Comparison of ENCODE assay signal across 25 cellular contexts in genomic region chr14:95886366-95886765, GRCh38. TPM values are rescaled to one million over a fixed set of nuclear protein-coding genes. Genes with fewer than 3 reads are reported as not detected.
DNase-seq lines count a peak whose midpoint lies in the region; ATAC-seq, FAIRE-seq and TF ChIP-seq lines count a peak whose summit lies in the region.
"Had no signal": no experiment of that assay in that cellular context is flagged by ENCODE, and none has a peak within 500 bp of the region (broad histone marks: within the 10 kb centered on the region; RNA-seq: fewer than 3 reads in every experiment).

No MANE protein-coding gene starts in this region.

- WGBS in trophoblast cell (ENCODE audit: extremely low coverage, insufficient coverage, insufficient read length) = no CpG with 5 or more reads among the region's 6 CpGs
- WGBS in small intestine, 3 donors = 40 to 64% (median 54%) methylated on average over 6 of the region's 6 CpGs

- H3K4ac ChIP-seq in trophoblast cell (ENCODE audit: low read depth, low read length) = no peak overlapping the region

- no peak overlapping the region for H3K14ac ChIP-seq in trophoblast cell (ENCODE audit: low read length)

- no peak for FAIRE-seq in small intestine (lab: Jason Lieb, UNC)
- FAIRE-seq: D721Med, GM12891 had no signal

- no peak overlapping the region for H3K4me2 ChIP-seq in trophoblast cell (ENCODE audit: low read length)

- no peaks in the 10 kb centered on the region for H3K79me1 ChIP-seq in trophoblast cell (ENCODE audit: low read length)

- H2AK5ac ChIP-seq in trophoblast cell (ENCODE audit: low read length) = no peak overlapping the region

- no peaks in the 10 kb centered on the region for H3K79me2 ChIP-seq in trophoblast cell (ENCODE audit: control insufficient read depth, insufficient read depth, low read length, poor library complexity)

- H4K12ac ChIP-seq in trophoblast cell (ENCODE audit: low read depth, low read length) = no peak overlapping the region

- H3K36me3 ChIP-seq in trophoblast cell (ENCODE audit: control insufficient read depth in 1 of 2, insufficient read depth in 2 of 2, low read length in 2 of 2) (no peaks in the 10 kb centered on the region), small intestine (ENCODE audit: control insufficient read depth in 2 of 2, insufficient read depth in 2 of 2, low read length in 2 of 2) (no peaks in the 10 kb centered on the region)
- H3K36me3 ChIP-seq: uterus had no signal

- H4K8ac ChIP-seq in trophoblast cell (ENCODE audit: low read depth, low read length) = no peak overlapping the region

- no peak overlapping the region for H4K91ac ChIP-seq in trophoblast cell (ENCODE audit: low read depth, low read length)

- ATAC-seq in HG02798 (IDR thresholded peaks at IDR 0.05; ENCODE audit: poor library complexity, unreplicated experiment) = no peak
- ATAC-seq: activated T-cell treated with anti-CD3 and anti-CD28 coated beads, Interleukin-2, amount 50 U/mL, for 4 hours; natural killer cell had no signal

- DNase-seq in NCI-H69 (lab: John Stamatoyannopoulos, UW) (peak; percentile 24), caudate nucleus (lab: John Stamatoyannopoulos, UW) (peak in 8 of 61 donors; percentile 8 to 38 (median 20)), trophoblast cell (no peak), erythroblast (lab: John Stamatoyannopoulos, UW) (no peak), small intestine (no peak)
- no peak for DNase-seq in activated CD8-positive, alpha-beta memory T cell treated with anti-CD3 and anti-CD28 coated beads for 24 hours
- DNase-seq: activated CD4-positive, alpha-beta T cell treated with anti-CD3 and anti-CD28 coated beads, Interleukin-2, amount 10 ng/mL, durations not matched to agents 24 days and 14 days; activated gamma-delta T cell treated with Interleukin-2 at 50 U/mL for 16 hours; activated T-cell treated with anti-CD3 and anti-CD28 coated beads, Interleukin-2, amount 50 U/mL, for 4 hours; CD4-positive, CD25-positive, alpha-beta regulatory T cell; glutamatergic neuron; GOT3; islet precursor cell; natural killer cell; NCI-H1930; NCI-H226; NCI-H748 treated with DMSO at 0.1 percent for 48 hours; T-helper 2 cell; uterus had no signal

- H3K9me3 ChIP-seq in trophoblast cell (ENCODE audit: insufficient read depth, low read depth, low read length) = no peaks in the 10 kb centered on the region
- H3K9me3 ChIP-seq in small intestine (ENCODE audit: control insufficient read depth, low read depth) = no peaks in the 10 kb centered on the region
- H3K9me3 ChIP-seq: uterus had no signal

- no peak overlapping the region for H3K18ac ChIP-seq in trophoblast cell (ENCODE audit: low read length)

- H2BK120ac ChIP-seq in trophoblast cell (ENCODE audit: insufficient read depth, low read length, poor library complexity) = no peak overlapping the region

- H2BK5ac ChIP-seq in trophoblast cell (ENCODE audit: low read depth, low read length, poor library complexity) = no peak overlapping the region

- H3K4me1 ChIP-seq in trophoblast cell (ENCODE audit: control insufficient read depth in 1 of 2, insufficient read depth in 2 of 2, low read length in 2 of 2) (no peaks in the 10 kb centered on the region), small intestine (ENCODE audit: control insufficient read depth in 2 of 2, insufficient read depth in 1 of 2, low read depth in 1 of 2, low read length in 1 of 2) (no peaks in the 10 kb centered on the region)
- H3K4me1 ChIP-seq: uterus had no signal

- no peak overlapping the region for H3K23ac ChIP-seq in trophoblast cell (ENCODE audit: low read length)

- no peak for TF ChIP-seq CTCF in C4-2B (conservative IDR thresholded peaks at IDR 0.05)

- H3K9ac ChIP-seq in trophoblast cell (ENCODE audit: low read length) = no peak overlapping the region

- H2AFZ ChIP-seq in trophoblast cell (ENCODE audit: insufficient read depth, low read length, poor library complexity) = no peak overlapping the region

- no peak for TF ChIP-seq POLR2A in erythroblast (IDR thresholded peaks at IDR 0.05; ENCODE audit: low read length)

- H2BK12ac ChIP-seq in trophoblast cell (ENCODE audit: low read length) = no peak overlapping the region

- H3K27ac ChIP-seq in C4-2B (peak overlapping the region; percentile 78), caudate nucleus (ENCODE audit: low read depth, low read length) (peak overlapping the region; percentile 9), trophoblast cell (ENCODE audit: low read depth, low read length) (no peak overlapping the region), small intestine (ENCODE audit: low read depth in 1 of 2, low read length in 1 of 2) (no peak overlapping the region)
- H3K27ac ChIP-seq: uterus had no signal

- H3K4me3 ChIP-seq in trophoblast cell (ENCODE audit: low read depth, low read length) (peak overlapping the region; percentile 22), small intestine (ENCODE audit: low read depth in 1 of 2, low read length in 2 of 2) (no peak overlapping the region)
- H3K4me3 ChIP-seq: uterus had no signal

- no peaks in the 10 kb centered on the region for H3K27me3 ChIP-seq in trophoblast cell (ENCODE audit: insufficient read depth, low read length)
- no peaks in the 10 kb centered on the region for H3K27me3 ChIP-seq in small intestine (ENCODE audit: control insufficient read depth in 2 of 2, insufficient read depth in 2 of 2, low read length in 2 of 2)
- H3K27me3 ChIP-seq: uterus had no signal

RNA-seq across cellular contexts. Expression of gene TUNAR, which starts 9.7 kb away (rescaled TPM):
- 0.29 and 0.31 TPM in 2 replicates for polyA plus RNA-seq in trophoblast cell (2013)
- polyA plus RNA-seq in small intestine = under 1 TPM in 1 of 3 donors, not detected in 2; 0.18 TPM
- polyA plus RNA-seq: AG04450; CD4-positive, CD25-positive, alpha-beta regulatory T cell; liver had no signal

Comparison
In these comparisons a context has a peak if more than half of its experiments do, and no peak if none do; other contexts are left out.
1. H3K27ac ChIP-seq: peak in C4-2B (single experiment) and caudate nucleus (single experiment); none in trophoblast cell (single experiment) and small intestine (0 of 2).